Comparison of ENCODE assay signal across 1 cellular context in genomic region chr17:38353668-38354067, GRCh38.
TF ChIP-seq lines count a peak whose summit lies in the region.

No MANE protein-coding gene starts in this region.

TF ChIP-seq in H1, 55 proteins besides CTCF, POLR2A, EP300 and RAD21:
- no peak for TF ChIP-seq SIN3A (conservative IDR thresholded peaks at IDR 0.05 in 1 of 2, IDR thresholded peaks at IDR 0.05 in 1 of 2; ENCODE audit: low read depth in 1 of 2, low read length in 2 of 2)
- no peak for TF ChIP-seq HDAC2 (IDR thresholded peaks at IDR 0.05; ENCODE audit: borderline replicate concordance in 1 of 2, low read depth in 2 of 2, low read length in 2 of 2)
